ENCODE assay signal across 20 cellular contexts in the genomic region with DNA sequence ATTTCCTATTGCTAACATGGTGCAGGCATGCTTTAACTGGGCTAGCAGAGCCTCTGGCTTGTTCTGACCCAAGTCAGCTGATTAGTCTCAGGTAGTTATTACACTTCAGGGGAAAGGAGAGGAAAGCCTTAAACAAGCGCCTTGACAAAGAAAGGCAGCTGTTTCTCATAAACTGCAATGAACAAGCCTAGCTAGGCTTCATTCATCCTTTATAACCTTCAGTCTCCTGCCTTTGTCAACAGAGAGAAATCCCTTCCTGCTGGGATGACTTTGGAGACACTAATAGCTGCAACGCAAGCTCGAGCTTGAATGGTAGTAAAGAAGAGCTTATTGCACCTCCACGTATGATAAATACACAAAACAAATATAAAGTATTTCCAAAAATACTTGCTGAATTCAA.
DNase-seq lines count a peak whose midpoint lies in the region; ATAC-seq and TF ChIP-seq lines count a peak whose summit lies in the region.
"Had no signal": no experiment of that assay in that cellular context is flagged by ENCODE, and none has a peak within 500 bp of the region (broad histone marks: within the 10 kb centered on the region; RNA-seq: fewer than 3 reads in every experiment).

No MANE protein-coding gene starts in this region.

- H3K36me3 ChIP-seq in osteoblast (ENCODE audit: insufficient read depth, low read length) (no peaks in the 10 kb centered on the region), endodermal cell (ENCODE audit: control insufficient read depth, insufficient read depth, low read length) (no peaks in the 10 kb centered on the region)
- H3K36me3 ChIP-seq: heart right ventricle had no signal

- H4K20me1 ChIP-seq in osteoblast (ENCODE audit: insufficient read depth, low read length): no peaks in the 10 kb centered on the region

- TF ChIP-seq CTCF in osteoblast (IDR thresholded peaks at IDR 0.05; ENCODE audit: extremely low read depth, low read depth, low read length) (no peak), endodermal cell (conservative IDR thresholded peaks at IDR 0.05) (no peak)

- H3K9me3 Mint-ChIP-seq in endodermal cell: peaks cover 33% of the 10 kb centered on the region

- H3K27ac ChIP-seq in epithelial cell of prostate: peak overlapping the region; percentile 90
- peak overlapping the region; percentile 86 for H3K27ac ChIP-seq in osteoblast (ENCODE audit: low read depth, low read length)
- no peak overlapping the region for H3K27ac ChIP-seq in endodermal cell (ENCODE audit: low read depth, low read length)
- H3K27ac ChIP-seq: heart right ventricle had no signal

- H2AFZ ChIP-seq in osteoblast (ENCODE audit: low read length): peak overlapping the region; percentile 71

- H3K36me3 Mint-ChIP-seq in endodermal cell (ENCODE audit: low read depth): peaks cover 10% of the 10 kb centered on the region
- H3K36me3 Mint-ChIP-seq: CD4-positive, alpha-beta memory T cell had no signal

- no peak overlapping the region for H3K4me3 ChIP-seq in osteoblast (ENCODE audit: insufficient read depth, low read length)
- H3K4me3 ChIP-seq in endodermal cell (ENCODE audit: low read length): no peak overlapping the region
- H3K4me3 ChIP-seq: heart right ventricle had no signal

- DNase-seq in NCI-H1092 (lab: John Stamatoyannopoulos, UW) (peak; percentile 22), NCI-H345 treated with DMSO at 0.1 percent for 48 hours (lab: John Stamatoyannopoulos, UW; ENCODE audit: unreplicated experiment) (peak; percentile 60), epithelial cell of prostate (ENCODE audit: low read depth, low spot score) (no peak), osteoblast (ENCODE audit: insufficient read length, low spot score, missing footprints) (no peak), endodermal cell (no peak)
- DNase-seq in activated T-cell treated with anti-CD3 and anti-CD28 coated beads, Interleukin-2, amount 50 U/mL, for 1 hour: no peak
- no peak for DNase-seq in activated CD4-positive, alpha-beta T cell treated with anti-CD3 and anti-CD28 coated beads for 48 hours
- DNase-seq: CD4-positive, alpha-beta memory T cell; DND-41; heart right ventricle; immature natural killer cell; left ventricle myocardium superior; NCI-H1048; nucleus accumbens; retina; stimulated activated CD4-positive, alpha-beta T cell treated with anti-CD3 and anti-CD28 coated beads, Interleukin-12 subunit alpha, Interleukin-12 subunit beta, amount 100 ng/mL, for 4 hours; SW 1271 had no signal

- H3K4me2 ChIP-seq in osteoblast (ENCODE audit: insufficient read depth, low read length): no peak overlapping the region

- H3K4me1 Mint-ChIP-seq in endodermal cell: peaks cover 25% of the 10 kb centered on the region
- H3K4me1 Mint-ChIP-seq: CD4-positive, alpha-beta memory T cell; immature natural killer cell had no signal

- WGBS in endodermal cell (ENCODE audit: insufficient coverage in 1 of 2, insufficient read length in 1 of 2), 2 experiments: 61 to 100% methylated on average over 1 to 4 of the region's 4 CpGs

- no peak overlapping the region for H3K9ac ChIP-seq in endodermal cell (ENCODE audit: extremely low read depth, low read length, poor library complexity, severe bottlenecking)

- H3K9me3 ChIP-seq in osteoblast (ENCODE audit: low read depth, low read length) (no peaks in the 10 kb centered on the region), endodermal cell (ENCODE audit: control insufficient read depth, low read length) (peaks cover 36% of the 10 kb centered on the region)

- H3K4me1 ChIP-seq in osteoblast (ENCODE audit: insufficient read depth, low read length) (peaks cover 37% of the 10 kb centered on the region), endodermal cell (ENCODE audit: control insufficient read depth, insufficient read depth, low read length) (peaks cover 13% of the 10 kb centered on the region)

- H3K79me2 ChIP-seq in osteoblast (ENCODE audit: insufficient read depth, low read length): no peaks in the 10 kb centered on the region

- no peak for ATAC-seq in GM21526 (IDR thresholded peaks at IDR 0.05; ENCODE audit: low FRiP score, unreplicated experiment)
- ATAC-seq: HCT116, heart right ventricle, left ventricle myocardium superior had no signal

- H3K27me3 ChIP-seq in osteoblast (ENCODE audit: insufficient read depth, low read length) (no peaks in the 10 kb centered on the region), endodermal cell (ENCODE audit: control insufficient read depth, insufficient read depth, low read length, poor library complexity, severe bottlenecking) (no peaks in the 10 kb centered on the region)
- H3K27me3 ChIP-seq: heart right ventricle had no signal

- no peaks in the 10 kb centered on the region for H3K27me3 Mint-ChIP-seq in endodermal cell (ENCODE audit: insufficient read depth)

- no peak overlapping the region for H3K27ac Mint-ChIP-seq in endodermal cell
- H3K27ac Mint-ChIP-seq: activated naive CD8-positive, alpha-beta T cell; CD4-positive, alpha-beta memory T cell; immature natural killer cell had no signal

- no peak overlapping the region for H3K4me3 Mint-ChIP-seq in endodermal cell
- H3K4me3 Mint-ChIP-seq: activated naive CD8-positive, alpha-beta T cell; CD4-positive, alpha-beta memory T cell; immature natural killer cell had no signal

Comparison
In these comparisons a context has a peak if more than half of its experiments do, and no peak if none do; other contexts are left out.
1. DNase-seq: peak in NCI-H1092 (single experiment) and NCI-H345 treated with DMSO at 0.1 percent for 48 hours (single experiment); none in epithelial cell of prostate (single experiment), osteoblast (single experiment), activated T-cell treated with anti-CD3 and anti-CD28 coated beads, Interleukin-2, amount 50 U/mL, for 1 hour (single experiment), activated CD4-positive, alpha-beta T cell treated with anti-CD3 and anti-CD28 coated beads for 48 hours (single experiment) and endodermal cell (single experiment).